Comparison of ENCODE assay signal across 24 cellular contexts in the genomic region with DNA sequence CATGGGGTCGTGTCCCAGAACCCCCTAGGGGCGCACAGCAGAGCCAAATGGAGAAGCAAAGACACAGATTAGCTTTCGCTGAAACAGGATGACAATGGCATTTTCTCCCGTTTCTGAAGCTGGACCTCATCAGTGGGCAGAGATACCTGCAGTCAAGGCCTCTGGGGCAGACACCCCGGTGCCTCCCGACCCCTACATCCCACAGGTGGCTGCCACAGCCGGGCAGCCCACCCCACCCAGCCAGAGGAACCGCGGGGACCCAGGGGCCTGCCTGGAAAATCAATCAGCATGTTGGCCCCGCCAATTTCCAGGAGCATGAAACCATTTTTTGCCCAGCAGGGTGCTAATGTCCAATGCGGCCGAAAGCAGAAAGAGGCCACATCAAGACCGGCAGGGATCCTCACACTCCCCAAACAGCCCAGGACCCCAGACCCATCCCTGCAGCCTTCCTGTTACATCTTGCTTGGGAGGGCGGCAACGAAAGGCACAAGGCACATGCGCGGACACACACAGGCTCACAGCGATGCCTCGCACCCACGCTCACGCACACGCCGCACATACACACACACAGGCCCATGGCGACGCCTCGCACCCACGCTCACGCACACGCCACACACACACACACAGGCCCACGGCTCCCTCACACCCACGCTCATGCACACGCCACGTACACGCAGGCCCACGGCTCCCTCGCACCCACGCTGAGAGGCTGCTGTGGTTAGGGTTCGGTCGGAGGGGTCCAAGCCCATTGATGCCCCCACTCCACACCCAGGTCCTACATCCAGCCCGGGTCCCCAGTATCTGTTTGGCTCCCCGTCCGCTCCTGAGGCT.
A peak's percentile ranks its signal among the peaks of the same experiment; 100 is the strongest.
DNase-seq lines count a peak whose midpoint lies in the region; ATAC-seq, FAIRE-seq and TF ChIP-seq lines count a peak whose summit lies in the region.
"Had no signal": no experiment of that assay in that cellular context is flagged by ENCODE, and none has a peak within 500 bp of the region (broad histone marks: within the 10 kb centered on the region; RNA-seq: fewer than 3 reads in every experiment).

No MANE protein-coding gene starts in this region.

- H3K9me3 Mint-ChIP-seq in glutamatergic neuron (ENCODE audit: unreplicated experiment) (peaks cover 8% of the 10 kb centered on the region), neural progenitor cell (no peaks in the 10 kb centered on the region)

- no peaks in the 10 kb centered on the region for H3K79me2 ChIP-seq in HepG2 (ENCODE audit: insufficient read depth, low read length)
- no peaks in the 10 kb centered on the region for H3K79me2 ChIP-seq in neural progenitor cell (ENCODE audit: low read depth)

- peaks cover 24% of the 10 kb centered on the region for H3K4me1 Mint-ChIP-seq in glutamatergic neuron (ENCODE audit: low read depth, unreplicated experiment)
- peaks cover 42% of the 10 kb centered on the region for H3K4me1 Mint-ChIP-seq in neural progenitor cell

- intact Hi-C loops in right lobe of liver (cut with DNase I) (no loop called here), HepG2 (cut with micrococcal nuclease; ENCODE audit: unreplicated experiment) (no loop called here)

- POLR2A ChIA-PET in HepG2 (lab: Yijun Ruan, JAX) = no interaction called here

- H3K27ac Mint-ChIP-seq in glutamatergic neuron (ENCODE audit: unreplicated experiment) (no peak overlapping the region), neural progenitor cell (peak overlapping the region; percentile 69)

- DNase-seq in right lobe of liver (peak in 2 of 3 donors; percentile 11 to 42), HepG2 (ENCODE audit: low spot score) (no peak), glutamatergic neuron (peak; percentile 15), neural progenitor cell (ENCODE audit: low spot score) (no peak), GM19239 (ENCODE audit: insufficient read length, low spot score) (no peak)
- no peak for DNase-seq in stimulated activated CD4-positive, alpha-beta T cell treated with anti-CD3 and anti-CD28 coated beads, Interleukin-4, amount 100 ng/mL, for 4 hours
- DNase-seq: BE2C, EL, GF-D8, H7, IMR-90, MV-4-11, NCI-H1105 treated with DMSO at 0.1 percent for 48 hours, NCI-H2029 treated with DMSO at 0.1 percent for 48 hours, NCI-H226, NCI-H510A treated with DMSO at 0.1 percent for 48 hours, NCI-H748 treated with DMSO at 0.1 percent for 48 hours, PC-9, RPMI8226, SIG-M5, SK-N-SH had no signal

- TF ChIP-seq POLR2A in right lobe of liver (IDR thresholded peaks at IDR 0.05) (no peak), HepG2 (IDR thresholded peaks at IDR 0.05; ENCODE audit: insufficient read depth in 1 of 2, low read depth in 2 of 2, low read length in 2 of 2) (no peak)

- ATAC-seq in right lobe of liver (no peak), HepG2 (no peak), HG02623 (IDR thresholded peaks at IDR 0.05; ENCODE audit: unreplicated experiment) (no peak)

- in situ Hi-C loops in HepG2 (cut with HindIII; ENCODE audit: extremely low pct_ligation_motif_present, low pct_unique_long_range_greater_than_20kb) = no loop called here

- 80% methylated on average over 2 of the region's 42 CpGs for WGBS in right lobe of liver (ENCODE audit: insufficient coverage, low coverage, low lambda C conversion rate, missing lambda C conversion rate)
- 63% methylated on average over 30 of the region's 42 CpGs for WGBS in HepG2 (ENCODE audit: low lambda C conversion rate)

- H3K4me2 ChIP-seq in HepG2 (ENCODE audit: low read depth, low read length) (no peak overlapping the region), neural progenitor cell (no peak overlapping the region)
- H3K4me2 ChIP-seq: PC-9, SK-N-SH had no signal

- H3K9ac ChIP-seq in HepG2 (ENCODE audit: insufficient read depth, low read depth, low read length) (no peak overlapping the region), neural progenitor cell (no peak overlapping the region)
- H3K9ac ChIP-seq: SK-N-SH had no signal

- H3K36me3 Mint-ChIP-seq in glutamatergic neuron (ENCODE audit: unreplicated experiment) (no peaks in the 10 kb centered on the region), neural progenitor cell (no peaks in the 10 kb centered on the region)

- no peak for TF ChIP-seq EP300 in HepG2 (IDR thresholded peaks at IDR 0.05; ENCODE audit: low read depth in 2 of 2, low read length in 2 of 2)
- no peak for TF ChIP-seq EP300 in HepG2 (CRISPR knock-in tag; IDR thresholded peaks at IDR 0.05; ENCODE audit: borderline replicate concordance)

- no peak for TF ChIP-seq CTCF in right lobe of liver (IDR thresholded peaks at IDR 0.05)
- TF ChIP-seq CTCF in HepG2 (CRISPR knock-in tag; IDR thresholded peaks at IDR 0.05) = no peak
- no peak for TF ChIP-seq CTCF in glutamatergic neuron (IDR thresholded peaks at IDR 0.05; ENCODE audit: partially characterized antibody, unreplicated experiment)
- TF ChIP-seq CTCF in neural progenitor cell (IDR thresholded peaks at IDR 0.05) = no peak

- no peaks in the 10 kb centered on the region for H3K9me3 ChIP-seq in right lobe of liver
- H3K9me3 ChIP-seq in HepG2 (ENCODE audit: low read length) = no peaks in the 10 kb centered on the region
- no peaks in the 10 kb centered on the region for H3K9me3 ChIP-seq in neural progenitor cell (ENCODE audit: low read depth)
- H3K9me3 ChIP-seq: BE2C, SK-N-SH had no signal

- FAIRE-seq in HepG2 (lab: Jason Lieb, UNC) (no peak), GM19239 (lab: Jason Lieb, UNC) (no peak)
- FAIRE-seq: A204.1, HTR-8/SVneo had no signal

- H3F3A ChIP-seq in neural progenitor cell (ENCODE audit: low read depth) = no peaks in the 10 kb centered on the region

- H3K4me3 Mint-ChIP-seq in glutamatergic neuron (ENCODE audit: unreplicated experiment) (no peak overlapping the region), neural progenitor cell (no peak overlapping the region)

- H3K27me3 Mint-ChIP-seq in glutamatergic neuron (ENCODE audit: unreplicated experiment) (peaks cover 4% of the 10 kb centered on the region), neural progenitor cell (ENCODE audit: insufficient read depth, low read depth) (peaks cover 13% of the 10 kb centered on the region)

- H3K27me3 ChIP-seq in right lobe of liver (no peaks in the 10 kb centered on the region), HepG2 (ENCODE audit: control insufficient read depth in 1 of 2, insufficient read depth in 2 of 2, low read length in 2 of 2) (peaks cover 14 to 60% of the 10 kb centered on the region in 2 experiments; a peak in 4 of 5 replicates), neural progenitor cell (no peaks in the 10 kb centered on the region)

- TF ChIP-seq RAD21 in HepG2 (CRISPR knock-in tag; IDR thresholded peaks at IDR 0.05) = no peak

- H3K4me1 ChIP-seq in right lobe of liver = no peaks in the 10 kb centered on the region
- peaks cover 3% of the 10 kb centered on the region for H3K4me1 ChIP-seq in HepG2 (ENCODE audit: insufficient read depth, low read length)
- peaks cover 8% of the 10 kb centered on the region for H3K4me1 ChIP-seq in neural progenitor cell

- H3K36me3 ChIP-seq in right lobe of liver (no peaks in the 10 kb centered on the region), HepG2 (replicated peaks in 1 of 2; ENCODE audit: control insufficient read depth in 1 of 2, insufficient read depth in 2 of 2, low read length in 2 of 2) (no peaks in the 10 kb centered on the region), neural progenitor cell (no peaks in the 10 kb centered on the region)
- H3K36me3 ChIP-seq: BE2C had no signal

- no peak overlapping the region for H3K27ac ChIP-seq in right lobe of liver
- H3K27ac ChIP-seq in HepG2 (ENCODE audit: extremely low read length, insufficient read depth, low read length) = no peak overlapping the region
- no peak overlapping the region for H3K27ac ChIP-seq in neural progenitor cell
- H3K27ac ChIP-seq: PC-9 had no signal

- H4K20me1 ChIP-seq in HepG2 (ENCODE audit: insufficient read depth, low read length) (0 out of 2 replicates have a peak, but pooled peaks cover 2% of the 10 kb centered on the region), neural progenitor cell (ENCODE audit: low read depth) (no peaks in the 10 kb centered on the region)

- H3K4me3 ChIP-seq in right lobe of liver (no peak overlapping the region), HepG2 (replicated peaks in 1 of 3; ENCODE audit: insufficient read depth in 1 of 3, low read depth in 2 of 3, low read length in 3 of 3) (no peak overlapping the region), neural progenitor cell (no peak overlapping the region)
- H3K4me3 ChIP-seq: PC-9 had no signal

- BruUV-seq in HepG2 (replicated peaks; lab: Mats Ljungman, UMichigan) = no TSS peak

- H2AFZ ChIP-seq in HepG2 (ENCODE audit: low read length) (no peak overlapping the region), neural progenitor cell (replicated peaks) (no peak overlapping the region)
- H2AFZ ChIP-seq: PC-9 had no signal

- CTCF ChIA-PET in HepG2 (lab: Yijun Ruan, JAX; ENCODE audit: low intra/inter-chr PET ratio, low total read pairs) = no interaction called here

TF ChIP-seq in HepG2, 621 proteins besides CTCF, POLR2A, EP300 and RAD21:
- no peak for TF ChIP-seq SP140L (CRISPR knock-in tag; IDR thresholded peaks at IDR 0.05; ENCODE audit: borderline replicate concordance)
- TF ChIP-seq, protein P1, sequence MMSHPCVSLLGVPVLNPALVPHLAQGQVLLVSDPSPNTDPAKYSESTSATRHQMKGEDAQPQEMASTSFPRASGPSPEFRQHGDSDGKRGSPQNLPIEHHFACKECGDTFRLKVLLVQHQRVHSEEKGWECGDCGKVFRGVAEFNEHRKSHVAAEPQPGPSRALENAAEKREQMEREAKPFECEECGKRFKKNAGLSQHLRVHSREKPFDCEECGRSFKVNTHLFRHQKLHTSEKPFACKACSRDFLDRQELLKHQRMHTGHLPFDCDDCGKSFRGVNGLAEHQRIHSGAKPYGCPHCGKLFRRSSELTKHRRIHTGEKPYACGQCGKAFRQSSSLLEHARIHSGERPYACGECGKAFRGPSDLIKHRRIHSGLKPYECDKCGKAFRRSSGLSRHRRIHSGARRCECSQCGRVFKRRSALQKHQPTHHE (CRISPR knock-in tag; IDR thresholded peaks at IDR 0.05; ENCODE audit: borderline replicate concordance) = no peak
- TF ChIP-seq SMC3 (IDR thresholded peaks at IDR 0.05; ENCODE audit: low read length) = no peak
- no peak for TF ChIP-seq RXRA (CRISPR knock-in tag; IDR thresholded peaks at IDR 0.05)
- no peak for TF ChIP-seq KDM5A (IDR thresholded peaks at IDR 0.05; ENCODE audit: borderline replicate concordance, low read length)
- no peak for TF ChIP-seq KDM6A (CRISPR knock-in tag; IDR thresholded peaks at IDR 0.05; ENCODE audit: low read depth)
- TF ChIP-seq, protein P2, sequence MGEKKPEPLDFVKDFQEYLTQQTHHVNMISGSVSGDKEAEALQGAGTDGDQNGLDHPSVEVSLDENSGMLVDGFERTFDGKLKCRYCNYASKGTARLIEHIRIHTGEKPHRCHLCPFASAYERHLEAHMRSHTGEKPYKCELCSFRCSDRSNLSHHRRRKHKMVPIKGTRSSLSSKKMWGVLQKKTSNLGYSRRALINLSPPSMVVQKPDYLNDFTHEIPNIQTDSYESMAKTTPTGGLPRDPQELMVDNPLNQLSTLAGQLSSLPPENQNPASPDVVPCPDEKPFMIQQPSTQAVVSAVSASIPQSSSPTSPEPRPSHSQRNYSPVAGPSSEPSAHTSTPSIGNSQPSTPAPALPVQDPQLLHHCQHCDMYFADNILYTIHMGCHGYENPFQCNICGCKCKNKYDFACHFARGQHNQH (CRISPR knock-in tag; IDR thresholded peaks at IDR 0.05) = no peak

Comparison
In these comparisons a context has a peak if more than half of its experiments do, and no peak if none do; other contexts are left out.
1. DNase-seq: peak in right lobe of liver (2 of 3) and glutamatergic neuron (single experiment); none in HepG2 (single experiment), neural progenitor cell (single experiment), stimulated activated CD4-positive, alpha-beta T cell treated with anti-CD3 and anti-CD28 coated beads, Interleukin-4, amount 100 ng/mL, for 4 hours (0 of 2) and GM19239 (single experiment).